ENCODE assay signal across 23 cellular contexts in the genomic region with DNA sequence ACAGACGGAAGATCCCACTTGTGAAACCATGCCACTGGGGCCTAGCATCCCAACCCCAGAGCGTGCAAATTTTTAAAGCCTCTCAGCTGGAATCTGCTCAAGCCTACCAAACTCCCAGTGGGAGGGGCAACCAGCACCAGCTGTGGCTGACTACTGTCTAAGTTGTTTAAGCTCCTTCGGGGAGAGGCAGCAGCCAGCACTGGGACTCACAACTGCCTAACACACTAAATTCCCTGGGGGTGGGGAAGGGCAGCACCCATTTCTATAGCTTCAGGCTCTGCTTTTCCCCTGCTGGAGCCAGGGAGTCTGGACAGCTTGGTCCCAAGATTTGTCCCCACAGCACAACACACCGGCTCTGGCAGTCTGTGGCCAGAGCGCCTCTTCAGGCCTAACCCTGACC.
"Had no signal": no experiment of that assay in that cellular context is flagged by ENCODE, and none has a peak within 500 bp of the region (broad histone marks: within the 10 kb centered on the region; RNA-seq: fewer than 3 reads in every experiment).

No MANE protein-coding gene starts in this region.

- DNase-seq: activated CD4-positive, alpha-beta T cell treated with anti-CD3 and anti-CD28 coated beads for 1 hour; activated CD4-positive, alpha-beta T cell treated with anti-CD3 and anti-CD28 coated beads, Interleukin-2, amount 10 ng/mL, durations not matched to agents 7 days and 5 days; activated CD8-positive, alpha-beta T cell treated with anti-CD3 and anti-CD28 coated beads for 36 hours; activated naive CD8-positive, alpha-beta T cell treated with anti-CD3 and anti-CD28 coated beads, Interleukin-2, amount 50 U/mL, for 24 hours; activated T-cell treated with anti-CD3 and anti-CD28 coated beads, Interleukin-2, amount 50 U/mL, for 4 hours; amygdala; central memory CD4-positive, alpha-beta T cell; esophagus squamous epithelium; left ventricle myocardium inferior; mucosa of descending colon; spleen; stimulated activated naive CD4-positive, alpha-beta T cell; T-helper 2 cell; tibial artery had no signal

- H3K4me3 Mint-ChIP-seq: activated CD4-positive, alpha-beta T cell treated with anti-CD3 and anti-CD28 coated beads, Interleukin-2, amount 10 ng/mL, durations not matched to agents 7 days and 5 days; activated CD8-positive, alpha-beta T cell treated with anti-CD3 and anti-CD28 coated beads for 36 hours; activated naive CD4-positive, alpha-beta T cell treated with anti-CD3 and anti-CD28 coated beads, Interleukin-2, amount 50 U/mL, for 24 hours; activated naive CD8-positive, alpha-beta T cell treated with anti-CD3 and anti-CD28 coated beads, Interleukin-2, amount 50 U/mL, for 24 hours; activated T-cell treated with anti-CD3 and anti-CD28 coated beads, Interleukin-2, amount 50 U/mL, for 4 hours; activated T-helper 17 cell treated with anti-CD3 and anti-CD28 coated beads, Interleukin-2, amount 50 U/mL, for 72 hours; natural killer cell treated with Interleukin-12 subunit alpha and Interleukin-12 subunit beta and Interleukin-15 and Interleukin-18, amount 100 ng/mL, for 72 hours; WTC11 had no signal

- H3K9me3 ChIP-seq: breast epithelium, esophagus squamous epithelium, mucosa of descending colon, right atrium auricular region, spleen, suprapubic skin, tibial artery had no signal

- H3K4me1 Mint-ChIP-seq: activated CD4-positive, alpha-beta T cell treated with anti-CD3 and anti-CD28 coated beads, Interleukin-2, amount 10 ng/mL, durations not matched to agents 7 days and 5 days; activated naive CD4-positive, alpha-beta T cell treated with anti-CD3 and anti-CD28 coated beads, Interleukin-2, amount 50 U/mL, for 24 hours; activated naive CD8-positive, alpha-beta T cell treated with anti-CD3 and anti-CD28 coated beads, Interleukin-2, amount 50 U/mL, for 24 hours; activated T-helper 17 cell treated with anti-CD3 and anti-CD28 coated beads, Interleukin-2, amount 50 U/mL, for 72 hours; WTC11 had no signal

- H3K4me1 ChIP-seq: breast epithelium, esophagus squamous epithelium, left ventricle myocardium inferior, right atrium auricular region, spleen, suprapubic skin, tibial artery had no signal

- H3K9me3 Mint-ChIP-seq: activated CD4-positive, alpha-beta T cell treated with anti-CD3 and anti-CD28 coated beads, Interleukin-2, amount 10 ng/mL, durations not matched to agents 7 days and 5 days; activated T-cell treated with anti-CD3 and anti-CD28 coated beads, Interleukin-2, amount 50 U/mL, for 4 hours; WTC11 had no signal

- ATAC-seq: activated CD8-positive, alpha-beta T cell treated with anti-CD3 and anti-CD28 coated beads for 36 hours; activated naive CD8-positive, alpha-beta T cell treated with anti-CD3 and anti-CD28 coated beads, Interleukin-2, amount 50 U/mL, for 24 hours; activated T-cell treated with anti-CD3 and anti-CD28 coated beads, Interleukin-2, amount 50 U/mL, for 4 hours; activated T-helper 17 cell treated with anti-CD3 and anti-CD28 coated beads, Interleukin-2, amount 50 U/mL, for 72 hours; mucosa of descending colon; natural killer cell treated with Interleukin-12 subunit alpha and Interleukin-12 subunit beta and Interleukin-15 and Interleukin-18, amount 100 ng/mL, for 72 hours; WTC11 had no signal

- H3K36me3 Mint-ChIP-seq: activated naive CD4-positive, alpha-beta T cell treated with anti-CD3 and anti-CD28 coated beads, Interleukin-2, amount 50 U/mL, for 24 hours; natural killer cell treated with Interleukin-12 subunit alpha and Interleukin-12 subunit beta and Interleukin-15 and Interleukin-18, amount 100 ng/mL, for 72 hours; WTC11 had no signal

- H3K27ac ChIP-seq: breast epithelium, esophagus squamous epithelium, left ventricle myocardium inferior, right atrium auricular region, spleen, suprapubic skin, tibial artery had no signal

- H3K27ac Mint-ChIP-seq: activated CD4-positive, alpha-beta T cell treated with anti-CD3 and anti-CD28 coated beads, Interleukin-2, amount 10 ng/mL, durations not matched to agents 7 days and 5 days; activated CD8-positive, alpha-beta T cell treated with anti-CD3 and anti-CD28 coated beads for 36 hours; activated naive CD4-positive, alpha-beta T cell treated with anti-CD3 and anti-CD28 coated beads, Interleukin-2, amount 50 U/mL, for 24 hours; activated naive CD8-positive, alpha-beta T cell treated with anti-CD3 and anti-CD28 coated beads, Interleukin-2, amount 50 U/mL, for 24 hours; activated T-helper 17 cell treated with anti-CD3 and anti-CD28 coated beads, Interleukin-2, amount 50 U/mL, for 72 hours; natural killer cell treated with Interleukin-12 subunit alpha and Interleukin-12 subunit beta and Interleukin-15 and Interleukin-18, amount 100 ng/mL, for 72 hours; WTC11 had no signal

- H3K4me3 ChIP-seq: breast epithelium, esophagus squamous epithelium, left ventricle myocardium inferior, mucosa of descending colon, right atrium auricular region, spleen, suprapubic skin, tibial artery had no signal

- H3K36me3 ChIP-seq: breast epithelium, esophagus squamous epithelium, left ventricle myocardium inferior, right atrium auricular region, spleen, suprapubic skin, tibial artery had no signal

- FAIRE-seq: frontal cortex, islet of Langerhans had no signal

- H3K27me3 ChIP-seq: breast epithelium, right atrium auricular region had no signal
